Comparison of ENCODE assay signal across 26 cellular contexts in genomic region chr11:124843616-124843910, GRCh38. TPM values are rescaled to one million over a fixed set of nuclear protein-coding genes. Genes with fewer than 3 reads are reported as not detected.
DNase-seq lines count a peak whose midpoint lies in the region; ATAC-seq lines count a peak whose summit lies in the region.
"Had no signal": no experiment of that assay in that cellular context is flagged by ENCODE, and none has a peak within 500 bp of the region (broad histone marks: within the 10 kb centered on the region; RNA-seq: fewer than 3 reads in every experiment).

No MANE protein-coding gene starts in this region.

- H4K8ac ChIP-seq in neuronal stem cell (ENCODE audit: low read depth, low read length): no peak overlapping the region

- H3K18ac ChIP-seq in neuronal stem cell (ENCODE audit: low read length): peak overlapping the region; percentile 1

- H3K4me2 ChIP-seq in neuronal stem cell (ENCODE audit: insufficient read depth, low read length, poor library complexity, severe bottlenecking): peak overlapping the region; percentile 41

- no CpG with 5 or more reads among the region's 8 CpGs for WGBS in neuronal stem cell (ENCODE audit: extremely low coverage in 2 of 2, insufficient read length in 2 of 2, insufficient replicate concordance in 1 of 2), 2 donors
- WGBS in aorta, 2 donors: 8 to 9% methylated on average over 8 of the region's 8 CpGs

- H2AK5ac ChIP-seq in neuronal stem cell (ENCODE audit: low read depth, low read length): no peak overlapping the region

- H3K9ac ChIP-seq in iPS-15b (ENCODE audit: low read depth, low read length) (no peak overlapping the region), neuronal stem cell (ENCODE audit: low read depth, low read length, poor library complexity) (no peak overlapping the region)

- H3K27me3 ChIP-seq in SJCRH30 (peaks cover 41% of the 10 kb centered on the region), iPS-15b (ENCODE audit: control insufficient read depth, insufficient read depth, low read length) (peaks cover 100% of the 10 kb centered on the region), neuronal stem cell (ENCODE audit: control insufficient read depth in 3 of 3, insufficient read depth in 3 of 3, low read depth in 1 of 3, low read length in 3 of 3) (peaks cover 7 to 100% (median 43%) of the 10 kb centered on the region in 3 experiments), aorta (ENCODE audit: control insufficient read depth in 1 of 2, insufficient read depth in 2 of 2, low read length in 1 of 2) (peaks cover 0 to 3% of the 10 kb centered on the region in 2 donors)

- no peak overlapping the region for H2BK12ac ChIP-seq in neuronal stem cell (ENCODE audit: low read length)

- no peak overlapping the region for H2BK120ac ChIP-seq in neuronal stem cell (ENCODE audit: low read depth, low read length)

- H3K27ac ChIP-seq in SJCRH30 (no peak overlapping the region), neuronal stem cell (replicated peaks; ENCODE audit: low read length) (peak overlapping the region; percentile 55), aorta (ENCODE audit: low read depth in 1 of 2, low read length in 2 of 2) (no peak overlapping the region)
- H3K27ac ChIP-seq: body of pancreas, epithelial cell of prostate, stomach, tibial artery had no signal

- DNase-seq in NCI-H82 (lab: John Stamatoyannopoulos, UW) (peak; percentile 34), NCI-H82 treated with DMSO at 0.1 percent for 48 hours (lab: John Stamatoyannopoulos, UW; ENCODE audit: unreplicated experiment) (no peak), SJCRH30 (no peak), neuronal stem cell (ENCODE audit: low spot score) (no peak), islet precursor cell (no peak), HK-2 (ENCODE audit: unreplicated experiment) (no peak), aorta (no peak)
- DNase-seq: activated CD4-positive, alpha-beta T cell treated with anti-CD3 and anti-CD28 coated beads for 36 hours; activated effector memory CD4-positive, alpha-beta T cell treated with anti-CD3 and anti-CD28 coated beads, Interleukin-2, amount 50 U/mL, for 16 hours; activated T-cell treated with anti-CD3 and anti-CD28 coated beads, Interleukin-2, amount 50 U/mL, for 1 hour; AML-193; body of pancreas; CD4-positive, alpha-beta T cell; immature natural killer cell; KBM-7; NCI-H2029; NCI-H526 treated with DMSO at 0.1 percent for 48 hours; RPMI8226; small intestine; stimulated activated CD4-positive, alpha-beta T cell treated with anti-CD3 and anti-CD28 coated beads, Interleukin-1b, Interleukin-23, amount 100 ng/mL, for 48 hours; stimulated activated CD8-positive, alpha-beta memory T cell treated with anti-CD3 and anti-CD28 coated beads, Interleukin-4, amount 100 ng/mL, for 48 hours; stomach; tibial artery had no signal

- H2AFZ ChIP-seq in neuronal stem cell (ENCODE audit: low read length): peak overlapping the region; percentile 93

- H2BK15ac ChIP-seq in neuronal stem cell (ENCODE audit: low read length): no peak overlapping the region

- H3K14ac ChIP-seq in neuronal stem cell (ENCODE audit: low read length): no peak overlapping the region

- ATAC-seq in aorta (ENCODE audit: low FRiP score): no peak
- ATAC-seq: activated CD4-positive, alpha-beta T cell treated with anti-CD3 and anti-CD28 coated beads for 36 hours; body of pancreas had no signal

- H3K36me3 ChIP-seq in SJCRH30 (no peaks in the 10 kb centered on the region), iPS-15b (ENCODE audit: control insufficient read depth, insufficient read depth, low read length) (no peaks in the 10 kb centered on the region), neuronal stem cell (replicated peaks in 1 of 2; ENCODE audit: control insufficient read depth in 2 of 2, insufficient read depth in 2 of 2, low read length in 2 of 2) (no peaks in the 10 kb centered on the region), aorta (ENCODE audit: control insufficient read depth in 1 of 2, insufficient read depth in 2 of 2, low read length in 1 of 2) (no peaks in the 10 kb centered on the region)
- H3K36me3 ChIP-seq: stomach, tibial artery had no signal

- H3K23ac ChIP-seq in neuronal stem cell (ENCODE audit: low read depth, low read length, poor library complexity): no peak overlapping the region

- H3K4me1 ChIP-seq in SJCRH30: no peaks in the 10 kb centered on the region
- H3K4me1 ChIP-seq in iPS-15b (ENCODE audit: control insufficient read depth, insufficient read depth, low read length): peaks cover 3% of the 10 kb centered on the region
- peaks cover 12 to 52% of the 10 kb centered on the region in 2 donors for H3K4me1 ChIP-seq in neuronal stem cell (ENCODE audit: control insufficient read depth in 2 of 2, insufficient read depth in 1 of 2, low read depth in 1 of 2, low read length in 2 of 2)
- H3K4me1 ChIP-seq in aorta (ENCODE audit: control insufficient read depth in 1 of 2, insufficient read depth in 2 of 2, low read length in 2 of 2): no peaks in the 10 kb centered on the region

- no peak overlapping the region for H3K4ac ChIP-seq in neuronal stem cell (ENCODE audit: low read length)

- no peak overlapping the region for H4K91ac ChIP-seq in neuronal stem cell (ENCODE audit: low read depth, low read length, poor library complexity)

- H3K9me3 ChIP-seq in SJCRH30 (replicated peaks) (no peaks in the 10 kb centered on the region), iPS-15b (ENCODE audit: control insufficient read depth, insufficient read depth, low read length) (no peaks in the 10 kb centered on the region), neuronal stem cell (replicated peaks in 1 of 2; ENCODE audit: control insufficient read depth in 2 of 2, insufficient read depth in 1 of 2, low read depth in 1 of 2, low read length in 2 of 2) (peaks cover 0 to 7% of the 10 kb centered on the region in 2 donors), aorta (ENCODE audit: control insufficient read depth, low read length) (no peaks in the 10 kb centered on the region)
- H3K9me3 ChIP-seq: body of pancreas, stomach, tibial artery had no signal

- intact Hi-C loops in aorta (cut with DNase I): no loop called here

- no peaks in the 10 kb centered on the region for H3K79me1 ChIP-seq in neuronal stem cell (ENCODE audit: low read depth, low read length)

- H3K4me3 ChIP-seq in SJCRH30 (peak overlapping the region; percentile 49), iPS-15b (ENCODE audit: low read depth, low read length) (peak overlapping the region; percentile 41), neuronal stem cell (ENCODE audit: low read length in 2 of 2) (peak overlapping the region in 1 of 2 donors; percentile 42), aorta (ENCODE audit: low read length in 2 of 2) (no peak overlapping the region)
- H3K4me3 ChIP-seq: body of pancreas, tibial artery had no signal

- no peak overlapping the region for H2BK5ac ChIP-seq in neuronal stem cell (ENCODE audit: low read length)

RNA-seq across cellular contexts. Expression of gene ROBO3, which starts 21.7 kb away (rescaled TPM):
- total RNA-seq in SJCRH30 (2014; rRNA removed; shearing (Covaris generic)): 5.1 and 7.0 TPM in 2 replicates
- polyA plus RNA-seq in neuronal stem cell (2013, experiment 1 of 2): 9.5 TPM
- polyA plus RNA-seq in neuronal stem cell (2013, experiment 2 of 2): 8.8 TPM
- total RNA-seq in aorta: 10 to 100 TPM; 15.7 to 63.0 TPM
- polyA plus RNA-seq in aorta: 10 to 100 TPM in 1 of 2 donors, 1 to 10 TPM in 1; 2.1 to 19.7 TPM

RNA-seq across cellular contexts. Expression of gene MSANTD2, which starts 43.4 kb away (rescaled TPM):
- total RNA-seq in SJCRH30 (2014; rRNA removed; shearing (Covaris generic)): 9.2 and 12.6 TPM in 2 replicates
- polyA plus RNA-seq in neuronal stem cell (2013, experiment 1 of 2): 14.2 TPM
- 14.6 TPM for polyA plus RNA-seq in neuronal stem cell (2013, experiment 2 of 2)
- total RNA-seq in aorta: 10 to 100 TPM; 21.5 to 23.6 TPM
- 10 to 100 TPM in 1 of 2 donors, 1 to 10 TPM in 1; 6.3 to 18.0 TPM for polyA plus RNA-seq in aorta

RNA-seq across cellular contexts. Expression of gene ROBO4, which starts 54.1 kb away (rescaled TPM):
- 0.10 and 0.22 TPM in 2 replicates for total RNA-seq in SJCRH30 (2014; rRNA removed; shearing (Covaris generic))
- not detected for polyA plus RNA-seq in neuronal stem cell (2013, experiment 1 of 2)
- not detected for polyA plus RNA-seq in neuronal stem cell (2013, experiment 2 of 2)
- total RNA-seq in aorta: 10 to 100 TPM; 19.7 to 41.9 TPM
- polyA plus RNA-seq in aorta: 1 to 10 TPM; 2.4 to 2.8 TPM
- total RNA-seq: activated CD4-positive, alpha-beta T cell treated with anti-CD3 and anti-CD28 coated beads for 36 hours; activated CD8-positive, alpha-beta memory T cell treated with anti-CD3 and anti-CD28 coated beads for 36 hours; CD4-positive, alpha-beta T cell had no signal
- polyA plus RNA-seq: immature natural killer cell had no signal

Comparison
In these comparisons a context has a peak if more than half of its experiments do, and no peak if none do; other contexts are left out.
1. H3K4me3 ChIP-seq: peak in SJCRH30 (single experiment) and iPS-15b (single experiment); none in aorta (0 of 2).
2. RNA of gene ROBO4, which starts 54.1 kb away (total RNA-seq): 19.7 to 41.9 TPM in aorta; 0.10 to 0.22 TPM in SJCRH30; every median in the first group is over 10 times any median in the second.